ENCODE assay signal across 14 cellular contexts in genomic region chr14:20435454-20436362, GRCh38. TPM values are rescaled to one million over a fixed set of nuclear protein-coding genes. Genes with fewer than 3 reads are reported as not detected.
DNase-seq lines count a peak whose midpoint lies in the region; ATAC-seq, FAIRE-seq and TF ChIP-seq lines count a peak whose summit lies in the region.
"Had no signal": no experiment of that assay in that cellular context is flagged by ENCODE, and none has a peak within 500 bp of the region (broad histone marks: within the 10 kb centered on the region; RNA-seq: fewer than 3 reads in every experiment).

Gene KLHL33, minus strand, starts transcription at chr14:20436166. Its CDS starts 355 bp downstream, at chr14:20435811.

- H3K27ac ChIP-seq in skeletal muscle tissue (ENCODE audit: low read depth, low read length), result peak within 1 kb of the TSS; percentile 79
- H3K27ac ChIP-seq: SJSA1, skin epidermis had no signal

- ATAC-seq in HG03378 (IDR thresholded peaks at IDR 0.05; ENCODE audit: unreplicated experiment), result no peak
- ATAC-seq in GM18505 (IDR thresholded peaks at IDR 0.05; ENCODE audit: unreplicated experiment), result no peak
- ATAC-seq: CD8-positive, alpha-beta T cell had no signal

- H3K9me3 Mint-ChIP-seq in brain, result no peaks in the 10 kb centered on the region
- H3K9me3 Mint-ChIP-seq: CD8-positive, alpha-beta T cell had no signal

- H3K4me3 Mint-ChIP-seq in brain, result peak within 1 kb of the TSS in 4 of 5 experiments; percentile 46 to 60 (median 48)
- H3K4me3 Mint-ChIP-seq: CD8-positive, alpha-beta T cell had no signal

- DNase-seq in H7 (no peak), iPS-NIHi11 (ENCODE audit: low spot score) (peak; percentile 38), NCI-H226 (no peak), urothelium cell line (ENCODE audit: low spot score) (no peak)
- DNase-seq: activated gamma-delta T cell treated with Interleukin-2 at 50 U/mL for 16 hours; CD8-positive, alpha-beta T cell; effector CD8-positive, alpha-beta T cell; NCI-H187 treated with DMSO at 0.1 percent for 48 hours had no signal

- H3K27me3 Mint-ChIP-seq in brain, result peaks cover 34% of the 10 kb centered on the region

- no peaks in the 10 kb centered on the region for H3K9me3 ChIP-seq in skeletal muscle tissue (ENCODE audit: control insufficient read depth in 3 of 3, low read length in 3 of 3)
- H3K9me3 ChIP-seq: SJSA1 had no signal

- H3K36me3 Mint-ChIP-seq in brain, result no peaks in the 10 kb centered on the region
- H3K36me3 Mint-ChIP-seq: CD8-positive, alpha-beta T cell had no signal

- FAIRE-seq in urothelium cell line (lab: Jason Lieb, UNC), result no peak

- TF ChIP-seq POLR2A in GM18505 (IDR thresholded peaks at IDR 0.05; ENCODE audit: borderline replicate concordance, extremely low read depth, insufficient read depth, insufficient read length), result no peak

- H3K36me3 ChIP-seq in H7 (replicated peaks; ENCODE audit: control insufficient read depth, insufficient read depth, low read length) (no peaks in the 10 kb centered on the region), skeletal muscle tissue (ENCODE audit: control insufficient read depth in 3 of 3, insufficient read depth in 3 of 3, low read length in 3 of 3) (peaks cover 0 to 2% (median 2%) of the 10 kb centered on the region in 3 donors)
- H3K36me3 ChIP-seq: SJSA1 had no signal

- peaks cover 34 to 54% (median 42%) of the 10 kb centered on the region in 3 donors for H3K4me1 ChIP-seq in skeletal muscle tissue (ENCODE audit: control insufficient read depth in 3 of 3, insufficient read depth in 3 of 3, low read length in 3 of 3)
- H3K4me1 ChIP-seq: SJSA1 had no signal

- H3K27ac Mint-ChIP-seq in brain, result peak within 1 kb of the TSS in 1 of 5 experiments; percentile 35
- H3K27ac Mint-ChIP-seq: CD8-positive, alpha-beta T cell had no signal

- H3K4me3 ChIP-seq in H7 (ENCODE audit: insufficient read depth, low read depth, low read length) (peak within 1 kb of the TSS; percentile 17; the same call in 1 of the 2 replicates), skeletal muscle tissue (ENCODE audit: low read length in 3 of 3) (peak within 1 kb of the TSS; percentile 79 to 93 (median 89))
- H3K4me3 ChIP-seq: SJSA1, skin epidermis had no signal

- H3K9ac ChIP-seq in skeletal muscle tissue (ENCODE audit: low read depth in 1 of 3, low read length in 3 of 3), result peak within 1 kb of the TSS; percentile 83 to 97 (median 96)

- no peaks in the 10 kb centered on the region; the same call in 1 of the 2 replicates for H3K27me3 ChIP-seq in H7 (ENCODE audit: control insufficient read depth, insufficient read depth, low read length)
- H3K27me3 ChIP-seq in skeletal muscle tissue (ENCODE audit: control insufficient read depth in 3 of 3, insufficient read depth in 3 of 3, low read length in 3 of 3), result no peaks in the 10 kb centered on the region
- H3K27me3 ChIP-seq: SJSA1 had no signal

- TF ChIP-seq CTCF in brain (conservative IDR thresholded peaks at IDR 0.05), result no peak

- H3K4me1 Mint-ChIP-seq in brain, result peaks cover 6% of the 10 kb centered on the region

RNA-seq across cellular contexts. Expression of gene KLHL33, which starts in this region (rescaled TPM):
- 0.28 TPM in 1 of 2 replicates, not detected in the other for total RNA-seq in H7 (2014; rRNA removed; shearing (Covaris generic))
- not detected for polyA plus RNA-seq in brain (ENCODE audit: insufficient read depth, low read depth, low replicate concordance)
- 2.1 TPM for total RNA-seq in skeletal muscle tissue
- total RNA-seq: SJSA1 had no signal
